ENCODE assay signal across 27 cellular contexts in the genomic region with DNA sequence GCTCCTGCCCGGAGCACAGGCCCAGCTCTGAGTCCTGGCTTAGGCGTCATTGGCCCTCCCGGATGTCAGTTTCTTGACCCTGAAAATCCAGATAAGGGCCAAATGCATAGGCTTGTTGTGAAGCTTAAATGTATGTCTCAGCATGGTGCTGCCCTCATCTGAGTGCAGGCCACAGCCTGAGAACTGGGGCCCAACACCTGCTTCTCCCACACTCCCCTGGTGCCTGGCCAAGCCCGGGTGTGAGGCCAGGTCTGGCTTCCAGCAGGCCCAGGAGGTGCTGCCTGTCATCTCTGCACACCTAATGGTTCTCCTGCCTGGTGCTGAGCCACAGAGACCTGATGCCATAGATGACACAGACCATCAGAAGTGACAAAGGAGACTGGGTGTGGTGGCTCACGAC. TPM values are rescaled to one million over a fixed set of nuclear protein-coding genes. Genes with fewer than 3 reads are reported as not detected.
"Had no signal": no experiment of that assay in that cellular context is flagged by ENCODE, and none has a peak within 500 bp of the region (broad histone marks: within the 10 kb centered on the region; RNA-seq: fewer than 3 reads in every experiment).

No MANE protein-coding gene starts in this region.

- H3K4me1 ChIP-seq: breast epithelium, colonic mucosa, vagina had no signal

- FAIRE-seq: keratinocyte had no signal

- H3K9me3 Mint-ChIP-seq: activated B cell treated with CpG ODN at 0.5 μM for 24 hours; activated CD4-positive, alpha-beta memory T cell treated with anti-CD3 and anti-CD28 coated beads, Interleukin-2, amount 10 ng/mL, durations not matched to agents 7 days and 5 days; activated naive CD4-positive, alpha-beta T cell treated with anti-CD3 and anti-CD28 coated beads, Interleukin-2, amount 50 U/mL, for 72 hours; activated T-helper 1 cell treated with anti-CD3 and anti-CD28 coated beads, Interleukin-12 subunit alpha, Interleukin-12 subunit beta, Interleukin-2, Interleukin-4 antibody, amounts not matched to agents 30 ng/mL and 10 ng/mL and 1 ng/mL, durations not matched to agents 14 hours and 24 hours and 36 hours; central memory CD8-positive, alpha-beta T cell; neural crest cell; T-helper 1 cell treated with Interleukin-12 subunit alpha and Interleukin-12 subunit beta and Interleukin-4 antibody, amounts not matched to agents 30 μg/mL and 1 μg/mL, for 36 hours; type B pancreatic cell had no signal

- H3K4me3 ChIP-seq: breast epithelium, colonic mucosa, dorsolateral prefrontal cortex, heart right ventricle, mucosa of descending colon, thoracic aorta, vagina had no signal

- H3K27ac ChIP-seq: breast epithelium, colonic mucosa, dorsolateral prefrontal cortex, heart right ventricle, thoracic aorta, vagina had no signal

- H3K4me1 Mint-ChIP-seq: neural crest cell had no signal

- ATAC-seq: heart right ventricle, left colon, mucosa of descending colon had no signal

- DNase-seq: activated B cell treated with CpG ODN at 0.5 μM for 24 hours; activated CD4-positive, alpha-beta T cell treated with anti-CD3 and anti-CD28 coated beads for 4 hours; activated gamma-delta T cell treated with Interleukin-2 at 50 U/mL for 16 hours; colonic mucosa; dorsolateral prefrontal cortex; heart right ventricle; left colon; mesenchymal stem cell; mucosa of descending colon; naive B cell; retina; stimulated activated CD8-positive, alpha-beta memory T cell treated with anti-CD3 and anti-CD28 coated beads, Interleukin-4, amount 100 ng/mL, for 48 hours; stimulated activated naive CD4-positive, alpha-beta T cell treated with Interleukin-2 at 50 U/mL for 16 hours had no signal

- H3K27me3 Mint-ChIP-seq: activated B cell treated with CpG ODN at 0.5 μM for 24 hours; activated CD4-positive, alpha-beta memory T cell treated with anti-CD3 and anti-CD28 coated beads, Interleukin-2, amount 10 ng/mL, durations not matched to agents 7 days and 5 days; central memory CD8-positive, alpha-beta T cell; naive B cell had no signal

- H3K4me3 Mint-ChIP-seq: activated B cell treated with CpG ODN at 0.5 μM for 24 hours; activated CD4-positive, alpha-beta memory T cell treated with anti-CD3 and anti-CD28 coated beads, Interleukin-2, amount 10 ng/mL, durations not matched to agents 7 days and 5 days; activated T-helper 1 cell treated with anti-CD3 and anti-CD28 coated beads, Interleukin-12 subunit alpha, Interleukin-12 subunit beta, Interleukin-2, Interleukin-4 antibody, amounts not matched to agents 30 ng/mL and 10 ng/mL and 1 ng/mL, durations not matched to agents 14 hours and 24 hours and 36 hours; central memory CD8-positive, alpha-beta T cell; neural crest cell; T-helper 1 cell treated with Interleukin-12 subunit alpha and Interleukin-12 subunit beta and Interleukin-4 antibody, amounts not matched to agents 30 μg/mL and 1 μg/mL, for 36 hours; type B pancreatic cell had no signal

- H3K27me3 ChIP-seq: breast epithelium, colonic mucosa, heart right ventricle, vagina had no signal

- H3K9me3 ChIP-seq: breast epithelium, colonic mucosa, heart right ventricle, mucosa of descending colon, thoracic aorta, vagina had no signal

- H3K27ac Mint-ChIP-seq: activated B cell treated with CpG ODN at 0.5 μM for 24 hours; activated CD4-positive, alpha-beta memory T cell treated with anti-CD3 and anti-CD28 coated beads, Interleukin-2, amount 10 ng/mL, durations not matched to agents 7 days and 5 days; naive B cell; progenitor cell of endocrine pancreas; T-helper 1 cell treated with Interleukin-12 subunit alpha and Interleukin-12 subunit beta and Interleukin-4 antibody, amounts not matched to agents 30 μg/mL and 1 μg/mL, for 36 hours; type B pancreatic cell had no signal

- H3K36me3 ChIP-seq: breast epithelium, colonic mucosa, thoracic aorta had no signal

RNA-seq across cellular contexts. Expression of a gene that starts 14.0 kb away (rescaled TPM):
- total RNA-seq: neural crest cell had no signal

RNA-seq across cellular contexts. Expression of a gene that starts 59.3 kb away (rescaled TPM):
- total RNA-seq: activated B cell treated with CpG ODN at 0.5 μM for 24 hours; activated CD4-positive, alpha-beta memory T cell treated with anti-CD3 and anti-CD28 coated beads, Interleukin-2, amount 10 ng/mL, durations not matched to agents 7 days and 5 days; activated naive CD4-positive, alpha-beta T cell treated with anti-CD3 and anti-CD28 coated beads, Interleukin-2, amount 50 U/mL, for 72 hours; activated T-helper 1 cell treated with anti-CD3 and anti-CD28 coated beads, Interleukin-12 subunit alpha, Interleukin-12 subunit beta, Interleukin-2, Interleukin-4 antibody, amounts not matched to agents 30 ng/mL and 10 ng/mL and 1 ng/mL, durations not matched to agents 14 hours and 24 hours and 36 hours; fibroblast of villous mesenchyme; osteoblast had no signal
- polyA plus RNA-seq: keratinocyte had no signal
